ENCODE assay signal across 8 cellular contexts in genomic region chr5:115296130-115296997, GRCh38. TPM values are rescaled to one million over a fixed set of nuclear protein-coding genes. Genes with fewer than 3 reads are reported as not detected.
DNase-seq lines count a peak whose midpoint lies in the region; ATAC-seq and TF ChIP-seq lines count a peak whose summit lies in the region.

A gene with protein sequence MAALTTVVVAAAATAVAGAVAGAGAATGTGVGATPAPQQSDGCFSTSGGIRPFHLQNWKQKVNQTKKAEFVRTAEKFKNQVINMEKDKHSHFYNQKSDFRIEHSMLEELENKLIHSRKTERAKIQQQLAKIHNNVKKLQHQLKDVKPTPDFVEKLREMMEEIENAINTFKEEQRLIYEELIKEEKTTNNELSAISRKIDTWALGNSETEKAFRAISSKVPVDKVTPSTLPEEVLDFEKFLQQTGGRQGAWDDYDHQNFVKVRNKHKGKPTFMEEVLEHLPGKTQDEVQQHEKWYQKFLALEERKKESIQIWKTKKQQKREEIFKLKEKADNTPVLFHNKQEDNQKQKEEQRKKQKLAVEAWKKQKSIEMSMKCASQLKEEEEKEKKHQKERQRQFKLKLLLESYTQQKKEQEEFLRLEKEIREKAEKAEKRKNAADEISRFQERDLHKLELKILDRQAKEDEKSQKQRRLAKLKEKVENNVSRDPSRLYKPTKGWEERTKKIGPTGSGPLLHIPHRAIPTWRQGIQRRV (minus strand): TSS chr5:115296654. CDS start chr5:115296543, 111 bp downstream.

- peak; percentile 36 for DNase-seq in DMS79 treated with DMSO at 0.1 percent for 48 hours (lab: John Stamatoyannopoulos, UW)
- peak; percentile 62 to 78 for DNase-seq in SHP77 (lab: John Stamatoyannopoulos, UW)
- peak; percentile 62 for DNase-seq in activated gamma-delta T cell treated with anti-CD3 and anti-CD28 coated beads, Interleukin-2, amount 50 U/mL, for 16 hours (ENCODE audit: low read depth)
- peak; percentile 79 for DNase-seq in globus pallidus (ENCODE audit: low spot score)
- DNase-seq in occipital lobe (lab: John Stamatoyannopoulos, UW) = peak; percentile 81
- peak; percentile 87 for DNase-seq in suprapubic skin (ENCODE audit: low spot score in 2 of 2)

- peak within 1 kb of the TSS; percentile 72 for H3K27ac ChIP-seq in suprapubic skin

- peaks cover 14% of the 10 kb centered on the region for H3K4me1 ChIP-seq in suprapubic skin

- peak within 1 kb of the TSS; percentile 21 to 91 (median 34) for H3K27ac Mint-ChIP-seq in IgD-negative memory B cell

- peaks cover 1% of the 10 kb centered on the region for H3K27me3 Mint-ChIP-seq in IgD-negative memory B cell

- no peaks in the 10 kb centered on the region for H3K9me3 Mint-ChIP-seq in IgD-negative memory B cell

- WGBS in suprapubic skin = under 1% methylated on average over 50 of the region's 85 CpGs

- no peak for TF ChIP-seq POLR2A in suprapubic skin (IDR thresholded peaks at IDR 0.05)

- H3K4me1 Mint-ChIP-seq in IgD-negative memory B cell = peaks cover 12 to 23% (median 14%) of the 10 kb centered on the region in 3 donors

- TF ChIP-seq CTCF in suprapubic skin (IDR thresholded peaks at IDR 0.05) = no peak

- H3K9me3 ChIP-seq in suprapubic skin = no peaks in the 10 kb centered on the region

- peaks cover 7% of the 10 kb centered on the region for H3K36me3 Mint-ChIP-seq in IgD-negative memory B cell

- H3K4me3 ChIP-seq in suprapubic skin = peak within 1 kb of the TSS; percentile 77

- TF ChIP-seq EP300 in suprapubic skin (IDR thresholded peaks at IDR 0.05) = no peak

- H3K4me3 Mint-ChIP-seq in IgD-negative memory B cell = peak within 1 kb of the TSS; percentile 83 to 95 (median 88)

- ATAC-seq in GM21619 (IDR thresholded peaks at IDR 0.05; ENCODE audit: unreplicated experiment) = peak; percentile 80

- H3K36me3 ChIP-seq in suprapubic skin = no peaks in the 10 kb centered on the region

- H3K27me3 ChIP-seq in suprapubic skin = no peaks in the 10 kb centered on the region

RNA-seq across cellular contexts. Expression of the gene that starts here (rescaled TPM):
- 10.8 TPM for polyA plus RNA-seq in IgD-negative memory B cell
- total RNA-seq in occipital lobe (80.5 TPM), suprapubic skin (10 to 100 TPM in 1 of 4 donors, 1 to 10 TPM in 3; 4.8 to 11.6 (median 6.8) TPM)

Comparison
In these comparisons a context has a peak if more than half of its experiments do, and no peak if none do; other contexts are left out.
1. Peak in every context shown above with its lines: DNase-seq, ATAC-seq, H3K4me3 ChIP-seq and H3K27ac ChIP-seq.
2. DNase-seq: peak in every context shown above with its lines; median percentile 87 in suprapubic skin; 81 in occipital lobe; 79 in globus pallidus; 70 in SHP77; 62 in activated gamma-delta T cell treated with anti-CD3 and anti-CD28 coated beads, Interleukin-2, amount 50 U/mL, for 16 hours; 36 in DMS79 treated with DMSO at 0.1 percent for 48 hours.